ENCODE assay signal across 1 cellular context in genomic region chr5:109707531-109707930, GRCh38.
TF ChIP-seq lines count a peak whose summit lies in the region.

No MANE protein-coding gene starts in this region.

TF ChIP-seq in HepG2, 621 proteins besides CTCF, POLR2A, EP300 and RAD21 (continued from another document):
- no peak for TF ChIP-seq AHDC1 (CRISPR knock-in tag; IDR thresholded peaks at IDR 0.05; ENCODE audit: borderline replicate concordance)
- no peak for TF ChIP-seq ZNF768 (CRISPR knock-in tag; IDR thresholded peaks at IDR 0.05)
- no peak for TF ChIP-seq ZNF770 (CRISPR knock-in tag; IDR thresholded peaks at IDR 0.05)
- no peak for TF ChIP-seq ZNF883 (CRISPR knock-in tag; IDR thresholded peaks at IDR 0.05; ENCODE audit: not compliant biosample characterization)
- no peak for TF ChIP-seq TCF7L2 (IDR thresholded peaks at IDR 0.05; ENCODE audit: low read depth, low read length)
- no peak for TF ChIP-seq HMG20A (CRISPR knock-in tag; IDR thresholded peaks at IDR 0.05; ENCODE audit: borderline replicate concordance)
- peak; percentile 73 for TF ChIP-seq ZMYM4 (CRISPR knock-in tag; IDR thresholded peaks at IDR 0.05)
- TF ChIP-seq HNF4G (IDR thresholded peaks at IDR 0.05; ENCODE audit: borderline replicate concordance, low read depth, low read length) = peak; percentile 34; the same call in 1 of the 2 replicates
- no peak for TF ChIP-seq HNF4G (CRISPR knock-in tag; IDR thresholded peaks at IDR 0.05; ENCODE audit: borderline replicate concordance, low read depth)
- no peak for TF ChIP-seq THRA (CRISPR knock-in tag; IDR thresholded peaks at IDR 0.05; ENCODE audit: borderline replicate concordance)
- no peak for TF ChIP-seq CREB3 (CRISPR knock-in tag; IDR thresholded peaks at IDR 0.05)
- no peak for TF ChIP-seq AKAP8 (CRISPR knock-in tag; IDR thresholded peaks at IDR 0.05)
- no peak for TF ChIP-seq KLF6 (CRISPR knock-in tag; IDR thresholded peaks at IDR 0.05)
- TF ChIP-seq SMC3 (IDR thresholded peaks at IDR 0.05; ENCODE audit: low read length) = no peak
- TF ChIP-seq FLYWCH1 (CRISPR knock-in tag; IDR thresholded peaks at IDR 0.05) = no peak
- no peak for TF ChIP-seq ZHX2 (IDR thresholded peaks at IDR 0.05; ENCODE audit: low read depth)
- no peak for TF ChIP-seq ZHX2 (CRISPR knock-in tag; IDR thresholded peaks at IDR 0.05; ENCODE audit: borderline replicate concordance)
- TF ChIP-seq MEIS1 (CRISPR knock-in tag; IDR thresholded peaks at IDR 0.05; ENCODE audit: borderline replicate concordance) = no peak
- no peak for TF ChIP-seq RFXANK (CRISPR knock-in tag; IDR thresholded peaks at IDR 0.05)
- no peak for TF ChIP-seq MYNN (CRISPR knock-in tag; IDR thresholded peaks at IDR 0.05; ENCODE audit: low read depth)
- TF ChIP-seq NR0B2 (CRISPR knock-in tag; IDR thresholded peaks at IDR 0.05) = no peak
- no peak for TF ChIP-seq PBX3 (CRISPR knock-in tag; IDR thresholded peaks at IDR 0.05; ENCODE audit: borderline replicate concordance)
- no peak for TF ChIP-seq MIER3 (CRISPR knock-in tag; IDR thresholded peaks at IDR 0.05; ENCODE audit: borderline replicate concordance)
- TF ChIP-seq NFRKB (IDR thresholded peaks at IDR 0.05) = no peak
- TF ChIP-seq ZFP90 (CRISPR knock-in tag; IDR thresholded peaks at IDR 0.05; ENCODE audit: borderline replicate concordance) = no peak
TF ChIP-seq in HepG2: peak in this region for 17.
